ENCODE assay signal across 13 cellular contexts in the genomic region with DNA sequence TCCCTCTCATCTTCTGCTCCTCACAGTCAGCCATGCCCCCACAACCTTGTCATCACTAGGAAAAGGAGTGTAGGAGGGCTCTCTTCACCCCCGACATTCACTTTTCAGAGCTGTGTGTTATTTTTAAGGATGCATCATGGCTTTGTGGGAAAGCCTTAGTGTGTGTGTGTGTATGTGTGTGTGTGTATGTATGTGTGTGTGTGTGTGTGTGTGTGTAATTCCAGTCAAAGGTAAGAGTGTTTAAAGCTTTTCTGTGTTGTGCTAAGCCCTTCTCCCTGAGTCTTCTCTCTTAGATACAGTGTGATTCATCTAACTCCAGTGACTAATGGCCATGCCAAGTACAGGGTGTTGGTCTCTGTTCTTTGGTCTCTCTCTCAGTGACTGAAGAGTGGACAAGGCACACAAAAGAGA.
DNase-seq lines count a peak whose midpoint lies in the region; ATAC-seq, FAIRE-seq and TF ChIP-seq lines count a peak whose summit lies in the region.
"Had no signal": no experiment of that assay in that cellular context is flagged by ENCODE, and none has a peak within 500 bp of the region (broad histone marks: within the 10 kb centered on the region; RNA-seq: fewer than 3 reads in every experiment).

No MANE protein-coding gene starts in this region.

- no peaks in the 10 kb centered on the region for H3K4me1 Mint-ChIP-seq in activated T-helper 17 cell treated with anti-CD3 and anti-CD28 coated beads, Interleukin-2, amount 50 U/mL, for 72 hours

- no peaks in the 10 kb centered on the region for H3K9me3 Mint-ChIP-seq in activated T-helper 17 cell treated with anti-CD3 and anti-CD28 coated beads, Interleukin-2, amount 50 U/mL, for 72 hours
- H3K9me3 Mint-ChIP-seq: dendritic cell treated with granulocyte-macrophage colony-stimulating factor and Interleukin-4, amounts not matched to agents 40 ng/mL and 50 ng/mL, for 4 days had no signal

- H3K36me3 ChIP-seq in small intestine (ENCODE audit: control insufficient read depth in 2 of 2, insufficient read depth in 2 of 2, low read length in 2 of 2): no peaks in the 10 kb centered on the region
- H3K36me3 ChIP-seq: sigmoid colon had no signal

- H3K4me1 ChIP-seq in small intestine (ENCODE audit: control insufficient read depth in 2 of 2, insufficient read depth in 1 of 2, low read depth in 1 of 2, low read length in 1 of 2): no peaks in the 10 kb centered on the region

- H3K27me3 ChIP-seq in small intestine (ENCODE audit: control insufficient read depth in 2 of 2, insufficient read depth in 2 of 2, low read length in 2 of 2): no peaks in the 10 kb centered on the region
- H3K27me3 ChIP-seq: sigmoid colon had no signal

- H3K9me3 ChIP-seq in small intestine (ENCODE audit: control insufficient read depth, low read depth): no peaks in the 10 kb centered on the region
- H3K9me3 ChIP-seq: sigmoid colon had no signal

- no peak overlapping the region for H3K27ac Mint-ChIP-seq in activated T-helper 17 cell treated with anti-CD3 and anti-CD28 coated beads, Interleukin-2, amount 50 U/mL, for 72 hours
- H3K27ac Mint-ChIP-seq: dendritic cell treated with granulocyte-macrophage colony-stimulating factor and Interleukin-4, amounts not matched to agents 40 ng/mL and 50 ng/mL, for 4 days had no signal

- no peak for TF ChIP-seq CTCF in foreskin fibroblast (IDR thresholded peaks at IDR 0.05; ENCODE audit: low read depth, low read length)

- no peak overlapping the region for H3K4me3 Mint-ChIP-seq in activated T-helper 17 cell treated with anti-CD3 and anti-CD28 coated beads, Interleukin-2, amount 50 U/mL, for 72 hours
- H3K4me3 Mint-ChIP-seq: dendritic cell treated with granulocyte-macrophage colony-stimulating factor and Interleukin-4, amounts not matched to agents 40 ng/mL and 50 ng/mL, for 4 days had no signal

- H3K4me3 ChIP-seq in foreskin fibroblast (ENCODE audit: low read depth in 1 of 2, low read length in 2 of 2) (no peak overlapping the region), small intestine (ENCODE audit: low read depth in 1 of 2, low read length in 2 of 2) (no peak overlapping the region)
- H3K4me3 ChIP-seq: sigmoid colon had no signal

- 94 to 100% (median 96%) methylated on average over 1 of the region's 1 CpG for WGBS in small intestine, 3 donors

- no peaks in the 10 kb centered on the region for H3K36me3 Mint-ChIP-seq in activated T-helper 17 cell treated with anti-CD3 and anti-CD28 coated beads, Interleukin-2, amount 50 U/mL, for 72 hours (ENCODE audit: low read depth)

- ATAC-seq in activated CD4-positive, CD25-positive, alpha-beta regulatory T cell treated with anti-CD3 and anti-CD28 coated beads, Interleukin-2, amount 50 U/mL, for 24 hours: peak; percentile 48 to 49
- peak; percentile 86 for ATAC-seq in activated T-helper 17 cell treated with anti-CD3 and anti-CD28 coated beads, Interleukin-2, amount 50 U/mL, for 72 hours (replicated peaks)

- FAIRE-seq in small intestine (lab: Jason Lieb, UNC): no peak

- no peak overlapping the region for H3K27ac ChIP-seq in small intestine (ENCODE audit: low read depth in 1 of 2, low read length in 1 of 2)
- H3K27ac ChIP-seq: 22Rv1, sigmoid colon had no signal

- DNase-seq in activated CD4-positive, CD25-positive, alpha-beta regulatory T cell treated with anti-CD3 and anti-CD28 coated beads, Interleukin-2, amount 50 U/mL, for 72 hours: no peak
- DNase-seq in foreskin fibroblast (peak; percentile 74 to 82), small intestine (peak; percentile 24), RPMI8226 (no peak)
- DNase-seq in stimulated activated CD8-positive, alpha-beta memory T cell treated with anti-CD3 and anti-CD28 coated beads, Interleukin-4, amount 100 ng/mL, for 48 hours: no peak
- no peak for DNase-seq in activated naive CD4-positive, alpha-beta T cell (lab: John Stamatoyannopoulos, UW)
- DNase-seq: activated gamma-delta T cell treated with Interleukin-2 at 50 U/mL for 16 hours, MM.1S, sigmoid colon had no signal

- no peaks in the 10 kb centered on the region for H3K27me3 Mint-ChIP-seq in activated T-helper 17 cell treated with anti-CD3 and anti-CD28 coated beads, Interleukin-2, amount 50 U/mL, for 72 hours
- H3K27me3 Mint-ChIP-seq: dendritic cell treated with granulocyte-macrophage colony-stimulating factor and Interleukin-4, amounts not matched to agents 40 ng/mL and 50 ng/mL, for 4 days had no signal

Comparison
In these comparisons a context has a peak if more than half of its experiments do, and no peak if none do; other contexts are left out.
1. DNase-seq: peak in foreskin fibroblast (2 of 2) and small intestine (single experiment); none in activated CD4-positive, CD25-positive, alpha-beta regulatory T cell treated with anti-CD3 and anti-CD28 coated beads, Interleukin-2, amount 50 U/mL, for 72 hours (single experiment), stimulated activated CD8-positive, alpha-beta memory T cell treated with anti-CD3 and anti-CD28 coated beads, Interleukin-4, amount 100 ng/mL, for 48 hours (single experiment), activated naive CD4-positive, alpha-beta T cell (0 of 4) and RPMI8226 (single experiment).